ENCODE assay signal across 8 cellular contexts in the genomic region with DNA sequence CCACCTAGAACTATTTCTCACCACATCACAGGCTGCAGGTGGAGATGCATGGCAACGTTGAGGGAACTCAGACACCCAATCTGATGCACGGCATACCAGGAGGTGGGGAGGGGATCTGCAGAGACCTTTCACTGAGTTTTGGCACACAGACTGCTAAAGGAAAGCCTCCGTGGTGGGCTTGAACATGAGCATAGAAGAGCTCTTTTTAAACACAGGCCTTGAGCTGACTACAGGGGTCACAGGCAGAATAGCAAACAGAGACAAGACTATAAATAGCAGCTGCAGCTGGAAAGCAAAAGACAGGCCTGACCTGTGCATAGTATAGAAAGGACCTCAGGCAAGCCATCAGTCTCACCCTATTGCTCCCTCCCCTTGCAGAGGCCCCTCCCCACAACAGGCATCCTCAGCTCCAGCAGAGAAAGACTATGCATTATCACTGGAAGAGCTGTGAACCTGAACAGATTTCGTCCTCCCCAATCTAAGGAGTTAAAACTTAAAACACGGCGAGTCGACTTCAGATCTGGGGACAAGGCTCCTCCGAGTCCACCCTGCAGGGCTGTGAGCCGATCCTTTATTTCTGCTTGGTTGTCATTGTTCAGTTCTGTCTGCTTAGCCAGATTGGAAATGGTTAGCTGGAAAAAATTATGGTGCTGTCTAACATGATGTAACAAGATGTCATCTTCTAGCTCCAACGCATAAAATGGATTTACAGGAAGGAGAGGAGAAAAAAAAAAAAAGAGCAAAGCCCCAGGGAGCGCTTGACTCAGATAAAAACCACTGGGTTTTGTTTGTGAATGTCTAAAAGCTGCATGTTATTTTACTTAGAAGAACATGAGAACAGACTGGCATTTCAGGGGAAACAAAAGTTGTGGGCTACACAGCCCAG. TPM values are rescaled to one million over a fixed set of nuclear protein-coding genes. Genes with fewer than 3 reads are reported as not detected.
DNase-seq lines count a peak whose midpoint lies in the region; ATAC-seq and FAIRE-seq lines count a peak whose summit lies in the region.

No MANE protein-coding gene starts in this region.

- H3K27me3 ChIP-seq in ACC112 (ENCODE audit: insufficient read depth, low read length) = no peaks in the 10 kb centered on the region
- H3K27me3 ChIP-seq in small intestine (ENCODE audit: control insufficient read depth in 2 of 2, insufficient read depth in 2 of 2, low read length in 2 of 2) = no peaks in the 10 kb centered on the region

- peak overlapping the region; percentile 19 for H2AFZ ChIP-seq in ACC112 (ENCODE audit: low read length, unreplicated experiment)

- no peaks in the 10 kb centered on the region for H3K36me3 Mint-ChIP-seq in activated naive CD8-positive, alpha-beta T cell

- H3K9me3 Mint-ChIP-seq in activated naive CD8-positive, alpha-beta T cell (ENCODE audit: low read depth) = no peaks in the 10 kb centered on the region

- peak; percentile 37 for ATAC-seq in GM21447 (IDR thresholded peaks at IDR 0.05; ENCODE audit: unreplicated experiment)
- peak; percentile 54 for ATAC-seq in stimulated activated naive CD8-positive, alpha-beta T cell treated with anti-CD3 and anti-CD28 coated beads, Interleukin-15, Interleukin-2, amounts not matched to agents 100 U/mL and 50 U/mL, for 24 hours

- no peaks in the 10 kb centered on the region for H3K79me2 ChIP-seq in ACC112 (ENCODE audit: control insufficient read depth, insufficient read depth, low read length, unreplicated experiment)

- FAIRE-seq in small intestine (lab: Jason Lieb, UNC) = no peak

- H3K4me3 ChIP-seq in ACC112 (ENCODE audit: low read depth, low read length) = peak overlapping the region; percentile 45
- H3K4me3 ChIP-seq in small intestine (ENCODE audit: low read depth in 1 of 2, low read length in 2 of 2) = no peak overlapping the region

- peak overlapping the region; percentile 76 for H3K27ac ChIP-seq in ACC112 (ENCODE audit: low read depth, low read length)
- H3K27ac ChIP-seq in small intestine (ENCODE audit: low read depth in 1 of 2, low read length in 1 of 2) = peak overlapping the region in 1 of 2 donors; percentile 22

- 52 to 74% (median 66%) methylated on average over 11 of the region's 11 CpGs for WGBS in small intestine, 3 donors

- peak; percentile 27 to 59 for DNase-seq in NCI-H526 (lab: John Stamatoyannopoulos, UW)
- peak; percentile 66 for DNase-seq in iPS-NIHi7 (ENCODE audit: extremely low spot score)
- DNase-seq in stimulated activated naive CD8-positive, alpha-beta T cell treated with anti-CD3 and anti-CD28 coated beads, Interleukin-15, Interleukin-2, amounts not matched to agents 100 U/mL and 50 U/mL, for 24 hours = peak; percentile 34
- DNase-seq in small intestine = no peak
- no peak for DNase-seq in NCI-H774 (lab: John Stamatoyannopoulos, UW)

- peaks cover 54% of the 10 kb centered on the region for H3K4me1 Mint-ChIP-seq in activated naive CD8-positive, alpha-beta T cell (ENCODE audit: low read depth)

- H3K36me3 ChIP-seq in ACC112 (ENCODE audit: insufficient read depth, low read length) (no peaks in the 10 kb centered on the region), small intestine (ENCODE audit: control insufficient read depth in 2 of 2, insufficient read depth in 2 of 2, low read length in 2 of 2) (no peaks in the 10 kb centered on the region)

- H3K4me3 Mint-ChIP-seq in activated naive CD8-positive, alpha-beta T cell = peak overlapping the region; percentile 81

- no peaks in the 10 kb centered on the region for H3K27me3 Mint-ChIP-seq in activated naive CD8-positive, alpha-beta T cell

- H3K4me1 ChIP-seq in ACC112 (ENCODE audit: control insufficient read depth, insufficient read depth, low read length, unreplicated experiment) (peaks cover 24% of the 10 kb centered on the region), small intestine (ENCODE audit: control insufficient read depth in 2 of 2, insufficient read depth in 1 of 2, low read depth in 1 of 2, low read length in 1 of 2) (peaks cover 0 to 3% of the 10 kb centered on the region in 2 donors)

- H3K9me3 ChIP-seq in small intestine (ENCODE audit: control insufficient read depth, low read depth) = no peaks in the 10 kb centered on the region

- peak overlapping the region; percentile 96 for H3K27ac Mint-ChIP-seq in activated naive CD8-positive, alpha-beta T cell

RNA-seq across cellular contexts. Expression of gene LCLAT1, which starts 25.3 kb away (rescaled TPM):
- polyA plus RNA-seq in small intestine = 10 to 100 TPM in 1 of 3 donors, 1 to 10 TPM in 2; 1.6 to 11.2 (median 2.9) TPM

Comparison
In these comparisons a context has a peak if more than half of its experiments do, and no peak if none do; other contexts are left out.
1. DNase-seq: peak in NCI-H526 (2 of 2), iPS-NIHi7 (single experiment) and stimulated activated naive CD8-positive, alpha-beta T cell treated with anti-CD3 and anti-CD28 coated beads, Interleukin-15, Interleukin-2, amounts not matched to agents 100 U/mL and 50 U/mL, for 24 hours (single experiment); none in small intestine (single experiment) and NCI-H774 (single experiment).